ENCODE assay signal across 35 cellular contexts in the genomic region with DNA sequence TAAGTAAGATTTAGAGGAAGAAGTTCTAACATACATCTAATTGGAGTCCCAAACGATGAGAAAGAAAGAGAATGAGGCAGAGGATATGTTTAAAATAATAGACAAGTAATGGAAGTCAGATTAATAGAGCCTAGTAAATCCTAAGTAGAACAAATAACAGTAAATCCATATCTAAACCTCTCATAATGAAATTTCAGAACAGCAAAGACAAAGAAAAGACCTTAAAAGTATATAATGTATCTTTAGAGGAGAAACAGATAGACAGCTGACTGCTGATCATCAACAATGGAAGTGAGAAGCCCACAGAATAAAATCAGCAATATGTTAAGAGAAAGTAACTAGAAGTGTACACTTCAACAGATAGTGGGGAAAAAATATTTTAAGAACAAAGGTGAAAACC.
"Had no signal": no experiment of that assay in that cellular context is flagged by ENCODE, and none has a peak within 500 bp of the region (broad histone marks: within the 10 kb centered on the region; RNA-seq: fewer than 3 reads in every experiment).

No MANE protein-coding gene starts in this region.

- H3K27me3 ChIP-seq: MG63 had no signal

- H3K4me3 ChIP-seq: MG63 had no signal

- H3K9ac ChIP-seq: KMS-11 had no signal

- DNase-seq: Karpas-422, Kasumi-1, MG63, MM.1S, MV-4-11, NCI-H1048, NCI-H1092, NCI-H1092 treated with DMSO at 0.1 percent for 48 hours, NCI-H1105, NCI-H1105 treated with DMSO at 0.1 percent for 48 hours, NCI-H1417, NCI-H1417 treated with DMSO at 0.1 percent for 48 hours, NCI-H1436, NCI-H1436 treated with DMSO at 0.1 percent for 48 hours, NCI-H146, NCI-H1694, NCI-H1694 treated with DMSO at 0.1 percent for 48 hours, NCI-H187, NCI-H187 treated with DMSO at 0.1 percent for 48 hours, NCI-H1930, NCI-H2029, NCI-H2029 treated with DMSO at 0.1 percent for 48 hours, NCI-H2081, NCI-H2081 treated with DMSO at 0.1 percent for 48 hours, NCI-H2107, NCI-H2171, NCI-H2171 treated with DMSO at 0.1 percent for 48 hours, NCI-H2227 treated with DMSO at 0.1 percent for 48 hours, NCI-H226, NCI-H345, NCI-H446, NCI-H446 treated with DMSO at 0.1 percent for 48 hours, NCI-H510A, NCI-H510A treated with DMSO at 0.1 percent for 48 hours had no signal

- H3K36me3 ChIP-seq: MG63 had no signal

- H3K4me2 ChIP-seq: KMS-11 had no signal

- H3K27ac ChIP-seq: KMS-11 had no signal

- H3K9me3 ChIP-seq: MG63 had no signal
